7 cellular contexts compared by ENCODE assay signal in genomic region chr1:231550448-231550781, GRCh38. TPM values are rescaled to one million over a fixed set of nuclear protein-coding genes. Genes with fewer than 3 reads are reported as not detected.
A peak's percentile ranks its signal among the peaks of the same experiment; 100 is the strongest.
DNase-seq lines count a peak whose midpoint lies in the region; ATAC-seq and TF ChIP-seq lines count a peak whose summit lies in the region.

No MANE protein-coding gene starts in this region.

- DNase-seq in ELF-1 (ENCODE audit: low read depth, low spot score) (peak; percentile 39), WERI-Rb-1 (peak; percentile 27), kidney epithelial cell (ENCODE audit: low read depth) (no peak), H4 (ENCODE audit: low spot score) (no peak), DMS79 treated with DMSO at 0.1 percent for 48 hours (lab: John Stamatoyannopoulos, UW) (no peak)

- H3K27ac ChIP-seq in WERI-Rb-1: no peak overlapping the region

- no peaks in the 10 kb centered on the region for H3K27me3 ChIP-seq in WERI-Rb-1 (ENCODE audit: insufficient read depth, low read depth, severe bottlenecking)
- H3K27me3 ChIP-seq in kidney epithelial cell (ENCODE audit: control insufficient read depth, insufficient read depth, low read length): no peaks in the 10 kb centered on the region

- H3K9me3 ChIP-seq in WERI-Rb-1 (ENCODE audit: severe bottlenecking): no peaks in the 10 kb centered on the region

- H3K4me3 ChIP-seq in WERI-Rb-1 (ENCODE audit: low read depth, low read length) (no peak overlapping the region), kidney epithelial cell (ENCODE audit: low read depth, low read length) (no peak overlapping the region)

- H3K36me3 ChIP-seq in WERI-Rb-1 (no peaks in the 10 kb centered on the region; the same call in 1 of the 2 replicates), kidney epithelial cell (ENCODE audit: control insufficient read depth, insufficient read depth, low read length) (no peaks in the 10 kb centered on the region)

- ATAC-seq in HG02678 (IDR thresholded peaks at IDR 0.05; ENCODE audit: unreplicated experiment) (peak; percentile 52), GM21723 (IDR thresholded peaks at IDR 0.05; ENCODE audit: unreplicated experiment) (no peak)

- TF ChIP-seq CTCF in WERI-Rb-1 (IDR thresholded peaks at IDR 0.05; ENCODE audit: low read depth, low read length): peak; percentile 67; the same call in 1 of the 2 replicates
- TF ChIP-seq CTCF in kidney epithelial cell (IDR thresholded peaks at IDR 0.05; ENCODE audit: insufficient read depth, low read length, poor library complexity, severe bottlenecking): peak; percentile 53

RNA-seq across cellular contexts. Expression of gene TSNAX, which starts 21.9 kb away (rescaled TPM):
- total RNA-seq in kidney epithelial cell: 27.7 and 29.4 TPM in 2 replicates
- 36.5 and 40.5 TPM in 2 replicates for total RNA-seq in H4 (2014; rRNA removed; shearing (Covaris generic))

Comparison
In these comparisons a context has a peak if more than half of its experiments do, and no peak if none do; other contexts are left out.
1. DNase-seq: peak in ELF-1 (single experiment) and WERI-Rb-1 (single experiment); none in kidney epithelial cell (single experiment), H4 (single experiment) and DMS79 treated with DMSO at 0.1 percent for 48 hours (single experiment).